9 cellular contexts compared by ENCODE assay signal in the genomic region with DNA sequence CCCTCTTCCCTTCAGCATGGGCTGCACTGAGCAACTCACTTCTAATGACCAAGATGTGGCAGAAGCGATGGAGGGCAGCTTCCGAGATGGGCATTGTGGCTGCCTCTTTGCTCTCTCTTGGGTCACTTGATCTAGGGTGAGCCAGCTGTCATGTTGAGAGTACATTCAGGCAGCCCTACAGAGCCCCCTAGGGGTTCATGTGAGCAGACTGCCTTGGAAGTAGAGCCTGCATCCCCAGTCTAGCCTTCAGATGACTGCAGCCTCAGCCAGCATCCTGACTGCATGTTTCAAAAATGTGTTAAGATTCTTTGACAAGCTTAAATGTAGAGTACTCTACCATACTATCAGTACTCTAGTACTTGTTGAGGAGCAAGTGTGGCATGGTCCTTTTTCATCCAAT.
DNase-seq lines count a peak whose midpoint lies in the region; ATAC-seq and TF ChIP-seq lines count a peak whose summit lies in the region.
"Had no signal": no experiment of that assay in that cellular context is flagged by ENCODE, and none has a peak within 500 bp of the region (broad histone marks: within the 10 kb centered on the region; RNA-seq: fewer than 3 reads in every experiment).

No MANE protein-coding gene starts in this region.

- H3K4me3 ChIP-seq in CD4-positive, alpha-beta memory T cell (ENCODE audit: low read length in 2 of 2), result no peak overlapping the region
- no peak overlapping the region for H3K4me3 ChIP-seq in SU-DHL-6 (ENCODE audit: insufficient read depth, low read length, poor library complexity, severe bottlenecking)
- H3K4me3 ChIP-seq: esophagus muscularis mucosa had no signal

- ATAC-seq in omental fat pad (ENCODE audit: low FRiP score), result no peak

- peaks cover 14% of the 10 kb centered on the region for H3K36me3 ChIP-seq in CD4-positive, alpha-beta memory T cell (ENCODE audit: insufficient read depth, low read length)
- no peaks in the 10 kb centered on the region for H3K36me3 ChIP-seq in SU-DHL-6 (ENCODE audit: low read length)

- H3F3A ChIP-seq in SU-DHL-6 (ENCODE audit: insufficient read depth), result no peaks in the 10 kb centered on the region

- DNase-seq in CD4-positive, alpha-beta memory T cell, result no peak
- no peak for DNase-seq in GM13977 (ENCODE audit: low spot score)
- peak; percentile 25 to 41 (median 30) for DNase-seq in immature natural killer cell
- no peak for DNase-seq in nephron progenitor cell
- DNase-seq in NCI-H187 (lab: John Stamatoyannopoulos, UW), result no peak
- DNase-seq in omental fat pad (ENCODE audit: low spot score), result no peak
- no peak for DNase-seq in superior temporal gyrus (ENCODE audit: extremely low spot score)

- no peaks in the 10 kb centered on the region for H3K27me3 ChIP-seq in CD4-positive, alpha-beta memory T cell (ENCODE audit: insufficient read depth, low read length)
- no peaks in the 10 kb centered on the region for H3K27me3 ChIP-seq in SU-DHL-6 (ENCODE audit: low read length)
- H3K27me3 ChIP-seq: esophagus muscularis mucosa had no signal

- peaks cover 55 to 72% of the 10 kb centered on the region in 2 donors for H3K36me3 Mint-ChIP-seq in CD4-positive, alpha-beta memory T cell
- peaks cover under 1 to 13% (median 11%) of the 10 kb centered on the region in 3 donors for H3K36me3 Mint-ChIP-seq in immature natural killer cell
- peaks cover 71% of the 10 kb centered on the region for H3K36me3 Mint-ChIP-seq in nephron progenitor cell (ENCODE audit: low read depth)

- H3K9me2 ChIP-seq in SU-DHL-6 (replicated peaks; ENCODE audit: insufficient read depth, low read length), result no peaks in the 10 kb centered on the region

- no peak overlapping the region for H3K9ac ChIP-seq in SU-DHL-6 (ENCODE audit: low read length)

- H3K4me1 Mint-ChIP-seq in CD4-positive, alpha-beta memory T cell, result peaks cover 56 to 71% (median 64%) of the 10 kb centered on the region in 4 donors
- H3K4me1 Mint-ChIP-seq in immature natural killer cell (peaks cover 60 to 71% of the 10 kb centered on the region in 2 donors), nephron progenitor cell (peaks cover 24% of the 10 kb centered on the region)

- CTCF ChIA-PET in CD4-positive, alpha-beta memory T cell (lab: Charles Lee; ENCODE audit: partially characterized antibody), result interaction anchor here (0.9 to 1.9 kb wide), 5 partner anchors 14 to 197 kb away, joined by 3 to 4 read pairs (median 3); no protein-coding TSS in a partner anchor

- POLR2A ChIA-PET in CD4-positive, alpha-beta memory T cell (lab: Charles Lee; ENCODE audit: partially characterized antibody), result interaction anchor here (1.1 kb wide), 1 partner anchor 11 kb away, joined by 3 read pairs; no protein-coding TSS in a partner anchor

- peaks cover 0 to 15% (median 3%) of the 10 kb centered on the region in 8 donors for H3K9me3 Mint-ChIP-seq in CD4-positive, alpha-beta memory T cell
- H3K9me3 Mint-ChIP-seq in immature natural killer cell (no peaks in the 10 kb centered on the region), nephron progenitor cell (peaks cover 29% of the 10 kb centered on the region)

- H4K20me1 ChIP-seq in SU-DHL-6 (ENCODE audit: low read depth, low read length), result no peaks in the 10 kb centered on the region

- no peaks in the 10 kb centered on the region for H3K9me3 ChIP-seq in CD4-positive, alpha-beta memory T cell (ENCODE audit: control insufficient read depth in 1 of 2, low read length in 2 of 2)
- no peaks in the 10 kb centered on the region for H3K9me3 ChIP-seq in SU-DHL-6 (ENCODE audit: insufficient read depth, low read length)

- peak; percentile 43 for TF ChIP-seq CTCF in GM13977 (IDR thresholded peaks at IDR 0.05; ENCODE audit: extremely low read depth, insufficient read depth, missing control alignments)
- peak; percentile 29 for TF ChIP-seq CTCF in SU-DHL-6 (IDR thresholded peaks at IDR 0.05; ENCODE audit: insufficient read depth, low read length, poor library complexity, severe bottlenecking)
- TF ChIP-seq CTCF in nephron progenitor cell (IDR thresholded peaks at IDR 0.05), result no peak
- TF ChIP-seq CTCF in omental fat pad (IDR thresholded peaks at IDR 0.05), result no peak

- in situ Hi-C loops in GM13977 (cut with MboI; ENCODE audit: low pct_unique_long_range_greater_than_20kb, low sequenced_read_pairs, unreplicated experiment), result no loop called here

- intact Hi-C loops in CD4-positive, alpha-beta memory T cell (cut with micrococcal nuclease), result loop anchor here (5.0 kb wide), 2 partner anchors 141 to 311 kb away; no protein-coding TSS in a partner anchor

- no peaks in the 10 kb centered on the region for H3K27me3 Mint-ChIP-seq in CD4-positive, alpha-beta memory T cell
- H3K27me3 Mint-ChIP-seq in immature natural killer cell (ENCODE audit: low read depth in 3 of 3) (no peaks in the 10 kb centered on the region), nephron progenitor cell (ENCODE audit: low read depth, poor library complexity) (no peaks in the 10 kb centered on the region)

- H3K4me1 ChIP-seq in CD4-positive, alpha-beta memory T cell (ENCODE audit: insufficient read depth, low read length), result peaks cover 62% of the 10 kb centered on the region

- peak overlapping the region in 6 of 7 donors; percentile 25 to 93 (median 58) for H3K27ac Mint-ChIP-seq in CD4-positive, alpha-beta memory T cell
- H3K27ac Mint-ChIP-seq in immature natural killer cell (no peak overlapping the region), nephron progenitor cell (no peak overlapping the region)

- no peaks in the 10 kb centered on the region for H3K79me2 ChIP-seq in SU-DHL-6 (ENCODE audit: insufficient read depth, low read length)

- no peak overlapping the region for H3K4me2 ChIP-seq in SU-DHL-6 (ENCODE audit: low read depth, low read length, poor library complexity, severe bottlenecking)

- H3K4me3 Mint-ChIP-seq in CD4-positive, alpha-beta memory T cell, result peak overlapping the region in 2 of 8 donors; percentile 2 to 21
- H3K4me3 Mint-ChIP-seq in immature natural killer cell (no peak overlapping the region), nephron progenitor cell (no peak overlapping the region)

- no peak overlapping the region for H2AFZ ChIP-seq in SU-DHL-6 (ENCODE audit: low read depth, low read length, severe bottlenecking)

- H3K27ac ChIP-seq in CD4-positive, alpha-beta memory T cell (ENCODE audit: low read depth, low read length), result no peak overlapping the region
- no peak overlapping the region for H3K27ac ChIP-seq in SU-DHL-6 (ENCODE audit: low read depth, low read length)
- H3K27ac ChIP-seq: esophagus muscularis mucosa had no signal

Comparison
In these comparisons a context has a peak if more than half of its experiments do, and no peak if none do; other contexts are left out.
1. DNase-seq: peak in immature natural killer cell (3 of 3); none in CD4-positive, alpha-beta memory T cell (0 of 5), GM13977 (single experiment), nephron progenitor cell (single experiment), NCI-H187 (0 of 2), omental fat pad (single experiment) and superior temporal gyrus (single experiment).
2. H3K27ac Mint-ChIP-seq: peak in CD4-positive, alpha-beta memory T cell (6 of 7); none in immature natural killer cell (0 of 6) and nephron progenitor cell (single experiment).
3. CTCF ChIP-seq: peak in GM13977 (single experiment) and SU-DHL-6 (single experiment); none in nephron progenitor cell (single experiment) and omental fat pad (0 of 3).